Comparison of ENCODE assay signal across 1 cellular context in the genomic region with DNA sequence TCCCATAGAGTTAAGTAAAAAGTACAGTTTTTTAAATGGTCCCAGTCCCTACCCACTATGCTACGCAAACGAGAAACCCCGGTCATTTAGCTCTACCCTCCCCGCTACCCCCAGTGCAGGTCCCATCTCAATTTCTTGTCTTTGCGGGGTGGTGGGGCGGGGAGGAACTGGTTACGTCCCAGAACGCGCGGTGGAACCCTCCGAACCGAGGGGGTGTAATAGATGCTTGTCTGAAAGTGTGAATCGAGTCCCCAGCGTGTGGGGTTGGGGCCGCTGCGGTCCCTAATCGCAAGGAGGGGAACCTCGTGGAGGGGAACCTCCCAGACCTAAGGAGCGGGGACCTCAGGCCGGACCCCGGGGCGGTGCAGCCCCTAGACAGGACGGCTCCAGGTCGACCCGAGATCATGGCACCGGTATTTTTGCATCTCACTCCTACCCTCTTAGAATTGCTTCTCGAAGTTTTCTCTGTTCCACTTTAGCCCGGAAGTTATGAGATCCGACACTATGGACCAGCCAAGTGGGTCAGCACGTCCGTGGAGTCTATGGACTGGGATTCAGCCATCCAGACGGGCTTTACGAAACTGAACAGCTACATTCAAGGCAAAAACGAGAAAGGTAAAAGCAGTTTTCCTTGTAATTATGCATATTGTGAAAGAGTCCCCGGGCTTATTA.
TF ChIP-seq lines count a peak whose summit lies in the region.

No MANE protein-coding gene starts in this region.

TF ChIP-seq in HepG2, 621 proteins besides CTCF, POLR2A, EP300 and RAD21 (continued from another document and continues in another):
- TF ChIP-seq ARID3A (IDR thresholded peaks at IDR 0.05; ENCODE audit: low read depth, low read length): no peak
- TF ChIP-seq KLF6 (CRISPR knock-in tag; IDR thresholded peaks at IDR 0.05): no peak
- TF ChIP-seq ZFAT (CRISPR knock-in tag; conservative IDR thresholded peaks at IDR 0.05): no peak
- no peak for TF ChIP-seq PHF5A (CRISPR knock-in tag; IDR thresholded peaks at IDR 0.05; ENCODE audit: low read depth, unreplicated experiment)
- TF ChIP-seq EEA1 (CRISPR knock-in tag; IDR thresholded peaks at IDR 0.05; ENCODE audit: borderline replicate concordance): no peak
- no peak for TF ChIP-seq RCOR2 (CRISPR knock-in tag; IDR thresholded peaks at IDR 0.05)
- TF ChIP-seq BRF2 (CRISPR knock-in tag; IDR thresholded peaks at IDR 0.05): no peak
- TF ChIP-seq HNF4A (CRISPR knock-in tag; IDR thresholded peaks at IDR 0.05): no peak
- TF ChIP-seq SPEN (CRISPR knock-in tag; IDR thresholded peaks at IDR 0.05; ENCODE audit: low read depth): no peak
- TF ChIP-seq FOXO1 (CRISPR knock-in tag; IDR thresholded peaks at IDR 0.05): 0 out of 2 replicates have a peak, but pooled peaks have one; percentile 11
- no peak for TF ChIP-seq RBM22 (optimal IDR thresholded peaks at IDR 0.05; ENCODE audit: low read length)
- TF ChIP-seq BRCA1 (CRISPR knock-in tag; IDR thresholded peaks at IDR 0.05): no peak
- peak; percentile 4; the same call in 1 of the 2 replicates for TF ChIP-seq ARID5B (CRISPR knock-in tag; IDR thresholded peaks at IDR 0.05)
- 0 out of 2 replicates have a peak, but pooled peaks have one; percentile 27 for TF ChIP-seq ZNF333 (CRISPR knock-in tag; IDR thresholded peaks at IDR 0.05; ENCODE audit: borderline replicate concordance)
- TF ChIP-seq HNRNPL (IDR thresholded peaks at IDR 0.05; ENCODE audit: low read depth, low read length): no peak
- TF ChIP-seq ZBTB38 (CRISPR knock-in tag; IDR thresholded peaks at IDR 0.05): no peak
- TF ChIP-seq, protein P1, sequence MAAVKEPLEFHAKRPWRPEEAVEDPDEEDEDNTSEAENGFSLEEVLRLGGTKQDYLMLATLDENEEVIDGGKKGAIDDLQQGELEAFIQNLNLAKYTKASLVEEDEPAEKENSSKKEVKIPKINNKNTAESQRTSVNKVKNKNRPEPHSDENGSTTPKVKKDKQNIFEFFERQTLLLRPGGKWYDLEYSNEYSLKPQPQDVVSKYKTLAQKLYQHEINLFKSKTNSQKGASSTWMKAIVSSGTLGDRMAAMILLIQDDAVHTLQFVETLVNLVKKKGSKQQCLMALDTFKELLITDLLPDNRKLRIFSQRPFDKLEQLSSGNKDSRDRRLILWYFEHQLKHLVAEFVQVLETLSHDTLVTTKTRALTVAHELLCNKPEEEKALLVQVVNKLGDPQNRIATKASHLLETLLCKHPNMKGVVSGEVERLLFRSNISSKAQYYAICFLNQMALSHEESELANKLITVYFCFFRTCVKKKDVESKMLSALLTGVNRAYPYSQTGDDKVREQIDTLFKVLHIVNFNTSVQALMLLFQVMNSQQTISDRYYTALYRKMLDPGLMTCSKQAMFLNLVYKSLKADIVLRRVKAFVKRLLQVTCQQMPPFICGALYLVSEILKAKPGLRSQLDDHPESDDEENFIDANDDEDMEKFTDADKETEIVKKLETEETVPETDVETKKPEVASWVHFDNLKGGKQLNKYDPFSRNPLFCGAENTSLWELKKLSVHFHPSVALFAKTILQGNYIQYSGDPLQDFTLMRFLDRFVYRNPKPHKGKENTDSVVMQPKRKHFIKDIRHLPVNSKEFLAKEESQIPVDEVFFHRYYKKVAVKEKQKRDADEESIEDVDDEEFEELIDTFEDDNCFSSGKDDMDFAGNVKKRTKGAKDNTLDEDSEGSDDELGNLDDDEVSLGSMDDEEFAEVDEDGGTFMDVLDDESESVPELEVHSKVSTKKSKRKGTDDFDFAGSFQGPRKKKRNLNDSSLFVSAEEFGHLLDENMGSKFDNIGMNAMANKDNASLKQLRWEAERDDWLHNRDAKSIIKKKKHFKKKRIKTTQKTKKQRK (IDR thresholded peaks at IDR 0.05; ENCODE audit: low read length): no peak
- TF ChIP-seq TARDBP (CRISPR knock-in tag; IDR thresholded peaks at IDR 0.05): peak; percentile 38; the same call in 1 of the 2 replicates
- TF ChIP-seq ARNTL (CRISPR knock-in tag; IDR thresholded peaks at IDR 0.05): no peak
- TF ChIP-seq FOSL2 (CRISPR knock-in tag; IDR thresholded peaks at IDR 0.05): no peak
- TF ChIP-seq TBX3 (IDR thresholded peaks at IDR 0.05; ENCODE audit: borderline replicate concordance): no peak
- no peak for TF ChIP-seq ATF1 (CRISPR knock-in tag; IDR thresholded peaks at IDR 0.05)
- no peak for TF ChIP-seq ZNF264 (CRISPR knock-in tag; IDR thresholded peaks at IDR 0.05)
- TF ChIP-seq ATM (IDR thresholded peaks at IDR 0.05; ENCODE audit: borderline replicate concordance): no peak
- TF ChIP-seq ZNF20 (CRISPR knock-in tag; IDR thresholded peaks at IDR 0.05): no peak
- TF ChIP-seq FOXP1 (IDR thresholded peaks at IDR 0.05): no peak
- no peak for TF ChIP-seq FOXP1 (CRISPR knock-in tag; IDR thresholded peaks at IDR 0.05)
- no peak for TF ChIP-seq PBX2 (CRISPR knock-in tag; IDR thresholded peaks at IDR 0.05)
- TF ChIP-seq BHLHE40 (IDR thresholded peaks at IDR 0.05; ENCODE audit: low read length): no peak
- no peak for TF ChIP-seq SOX6 (IDR thresholded peaks at IDR 0.05)
- TF ChIP-seq SOX6 (CRISPR knock-in tag; IDR thresholded peaks at IDR 0.05): peak; percentile 25; the same call in 1 of the 2 replicates
- no peak for TF ChIP-seq GLMP (CRISPR knock-in tag; IDR thresholded peaks at IDR 0.05; ENCODE audit: borderline replicate concordance)
- peak; percentile 29; the same call in 1 of the 2 replicates for TF ChIP-seq ZNF350 (CRISPR knock-in tag; IDR thresholded peaks at IDR 0.05; ENCODE audit: borderline replicate concordance, low read depth)
- TF ChIP-seq NFE2L1 (CRISPR knock-in tag; IDR thresholded peaks at IDR 0.05; ENCODE audit: borderline replicate concordance): 0 out of 2 replicates have a peak, but pooled peaks have one; percentile 71
- TF ChIP-seq ZNF720 (CRISPR knock-in tag; IDR thresholded peaks at IDR 0.05): no peak
- no peak for TF ChIP-seq ZNF136 (CRISPR knock-in tag; IDR thresholded peaks at IDR 0.05; ENCODE audit: low read depth)
- TF ChIP-seq MIER2 (CRISPR knock-in tag; IDR thresholded peaks at IDR 0.05): no peak
- TF ChIP-seq ZNF367 (CRISPR knock-in tag; IDR thresholded peaks at IDR 0.05; ENCODE audit: borderline replicate concordance): no peak; the same call in 1 of the 2 replicates
- TF ChIP-seq NONO (IDR thresholded peaks at IDR 0.05): no peak
- TF ChIP-seq NONO (CRISPR knock-in tag; conservative IDR thresholded peaks at IDR 0.05): no peak
- TF ChIP-seq TBL1XR1 (IDR thresholded peaks at IDR 0.05; ENCODE audit: borderline replicate concordance, low read length, partially characterized antibody): no peak
- no peak for TF ChIP-seq HIVEP1 (CRISPR knock-in tag; IDR thresholded peaks at IDR 0.05)
- no peak for TF ChIP-seq ZNF503 (CRISPR knock-in tag; IDR thresholded peaks at IDR 0.05)
- TF ChIP-seq SYNCRIP (IDR thresholded peaks at IDR 0.05; ENCODE audit: insufficient read depth, low read depth, low read length): no peak
- TF ChIP-seq SNAPC2 (CRISPR knock-in tag; IDR thresholded peaks at IDR 0.05): peak; percentile 41; the same call in 1 of the 2 replicates
- TF ChIP-seq ZNF567 (CRISPR knock-in tag; IDR thresholded peaks at IDR 0.05; ENCODE audit: borderline replicate concordance): 0 out of 2 replicates have a peak, but pooled peaks have one; percentile 35
- TF ChIP-seq, protein P2, sequence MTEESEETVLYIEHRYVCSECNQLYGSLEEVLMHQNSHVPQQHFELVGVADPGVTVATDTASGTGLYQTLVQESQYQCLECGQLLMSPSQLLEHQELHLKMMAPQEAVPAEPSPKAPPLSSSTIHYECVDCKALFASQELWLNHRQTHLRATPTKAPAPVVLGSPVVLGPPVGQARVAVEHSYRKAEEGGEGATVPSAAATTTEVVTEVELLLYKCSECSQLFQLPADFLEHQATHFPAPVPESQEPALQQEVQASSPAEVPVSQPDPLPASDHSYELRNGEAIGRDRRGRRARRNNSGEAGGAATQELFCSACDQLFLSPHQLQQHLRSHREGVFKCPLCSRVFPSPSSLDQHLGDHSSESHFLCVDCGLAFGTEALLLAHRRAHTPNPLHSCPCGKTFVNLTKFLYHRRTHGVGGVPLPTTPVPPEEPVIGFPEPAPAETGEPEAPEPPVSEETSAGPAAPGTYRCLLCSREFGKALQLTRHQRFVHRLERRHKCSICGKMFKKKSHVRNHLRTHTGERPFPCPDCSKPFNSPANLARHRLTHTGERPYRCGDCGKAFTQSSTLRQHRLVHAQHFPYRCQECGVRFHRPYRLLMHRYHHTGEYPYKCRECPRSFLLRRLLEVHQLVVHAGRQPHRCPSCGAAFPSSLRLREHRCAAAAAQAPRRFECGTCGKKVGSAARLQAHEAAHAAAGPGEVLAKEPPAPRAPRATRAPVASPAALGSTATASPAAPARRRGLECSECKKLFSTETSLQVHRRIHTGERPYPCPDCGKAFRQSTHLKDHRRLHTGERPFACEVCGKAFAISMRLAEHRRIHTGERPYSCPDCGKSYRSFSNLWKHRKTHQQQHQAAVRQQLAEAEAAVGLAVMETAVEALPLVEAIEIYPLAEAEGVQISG (CRISPR knock-in tag; IDR thresholded peaks at IDR 0.05): no peak
- TF ChIP-seq NFKB2 (CRISPR knock-in tag; IDR thresholded peaks at IDR 0.05; ENCODE audit: borderline replicate concordance): no peak
- no peak for TF ChIP-seq SIN3A (IDR thresholded peaks at IDR 0.05; ENCODE audit: borderline replicate concordance, low read depth, low read length)
